In genomic region chr20:46954490-46955038, GRCh38 we compare ENCODE assay signal across 1 cellular context.
TF ChIP-seq lines count a peak whose summit lies in the region.

No MANE protein-coding gene starts in this region.

TF ChIP-seq in A549, 52 proteins besides CTCF, POLR2A, EP300 and RAD21 (continued from another document):
- TF ChIP-seq PBX3 (IDR thresholded peaks at IDR 0.05) (no peak), HDAC2 (IDR thresholded peaks at IDR 0.05) (no peak), NFE2L2 (conservative IDR thresholded peaks at IDR 0.05; ENCODE audit: low read length) (no peak), USF2 (IDR thresholded peaks at IDR 0.05) (no peak), SMC3 (IDR thresholded peaks at IDR 0.05) (0 out of 3 replicates have a peak, but pooled peaks have one; percentile 24), GATA3 (IDR thresholded peaks at IDR 0.05; ENCODE audit: borderline replicate concordance) (peak; percentile 91), CEBPB (IDR thresholded peaks at IDR 0.05) (peak; percentile 47 to 90; a peak in 3 of 4 replicates), HES2 (IDR thresholded peaks at IDR 0.05) (no peak), HEYL (CRISPR knock-in tag; IDR thresholded peaks at IDR 0.05) (peak; percentile 64; the same call in 1 of the 2 replicates), RCOR1 (IDR thresholded peaks at IDR 0.05; ENCODE audit: low read depth, low read length) (no peak), MAFK (IDR thresholded peaks at IDR 0.05; ENCODE audit: partially characterized antibody) (peak; percentile 56), CHD2 (IDR thresholded peaks at IDR 0.05; ENCODE audit: low read length, partially characterized antibody) (no peak), HOXA7 (CRISPR knock-in tag; IDR thresholded peaks at IDR 0.05) (peak; percentile 43; the same call in 1 of the 2 replicates), NR3C1 (IDR thresholded peaks at IDR 0.05) (no peak), E2F6 (IDR thresholded peaks at IDR 0.05; ENCODE audit: borderline replicate concordance, low read depth) (no peak), POLR2AphosphoS2 (conservative IDR thresholded peaks at IDR 0.05; ENCODE audit: low read length) (no peak), CBX8 (IDR thresholded peaks at IDR 0.05) (no peak), FOSL2 (IDR thresholded peaks at IDR 0.05) (peak; percentile 73; the same call in 1 of the 2 replicates), FOSL2 (CRISPR knock-in tag; IDR thresholded peaks at IDR 0.05) (peak; percentile 94), ATOH8 (CRISPR knock-in tag; IDR thresholded peaks at IDR 0.05; ENCODE audit: low read depth) (peak; percentile 45; the same call in 1 of the 2 replicates), NPAS2 (CRISPR knock-in tag; IDR thresholded peaks at IDR 0.05; ENCODE audit: borderline replicate concordance) (no peak), RFX5 (IDR thresholded peaks at IDR 0.05) (no peak), CBX2 (IDR thresholded peaks at IDR 0.05; ENCODE audit: borderline replicate concordance, low read depth) (no peak), ZSCAN20 (CRISPR knock-in tag; IDR thresholded peaks at IDR 0.05) (no peak), RARB (CRISPR knock-in tag; IDR thresholded peaks at IDR 0.05) (0 out of 2 replicates have a peak, but pooled peaks have one; percentile 71)
